8 cellular contexts compared by ENCODE assay signal in the genomic region with DNA sequence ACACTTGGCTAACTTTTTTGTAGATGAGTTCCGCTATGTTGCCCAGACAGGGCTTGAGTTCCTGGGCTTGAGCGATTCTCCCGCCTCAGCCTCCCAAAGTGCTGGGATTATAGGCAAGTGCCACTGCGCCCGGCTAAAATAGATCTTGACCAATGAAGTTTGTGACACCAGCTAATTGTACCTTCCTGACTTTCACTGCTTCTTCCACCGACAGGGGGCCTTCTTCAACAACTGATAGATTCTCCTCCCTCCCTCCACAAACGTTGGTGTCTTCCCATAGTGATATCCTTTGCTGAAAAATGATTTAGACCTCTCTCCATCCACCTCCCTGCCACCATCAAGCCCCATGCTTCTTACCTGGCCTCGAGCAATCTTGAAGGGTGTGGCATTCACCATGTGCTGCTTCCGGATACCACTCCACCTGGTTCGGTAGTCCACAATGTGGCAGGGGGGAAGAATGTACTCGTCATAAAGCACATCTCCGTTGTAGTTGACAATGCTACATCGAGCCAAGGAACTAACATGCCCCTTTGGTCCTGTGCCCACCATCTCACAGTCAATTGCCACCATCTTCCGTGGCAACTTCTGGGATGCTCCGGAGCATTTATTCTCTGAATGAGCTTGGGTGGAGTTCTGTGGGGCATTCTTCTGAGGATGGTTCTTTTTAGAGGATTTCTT. TPM values are rescaled to one million over a fixed set of nuclear protein-coding genes. Genes with fewer than 3 reads are reported as not detected.
DNase-seq lines count a peak whose midpoint lies in the region; ATAC-seq and TF ChIP-seq lines count a peak whose summit lies in the region.

No MANE protein-coding gene starts in this region.

- peaks cover 26% of the 10 kb centered on the region for H3K36me3 ChIP-seq in iPS-15b (ENCODE audit: control insufficient read depth, insufficient read depth, low read length)

- ATAC-seq in GM18867 (IDR thresholded peaks at IDR 0.05; ENCODE audit: unreplicated experiment) (no peak), left lobe of liver (no peak)

- no peak overlapping the region for H3K4me3 Mint-ChIP-seq in Calu3 (ENCODE audit: low read depth, unreplicated experiment)
- no peak overlapping the region for H3K4me3 Mint-ChIP-seq in activated naive CD4-positive, alpha-beta T cell treated with anti-CD3 and anti-CD28 coated beads, Interleukin-2, amount 10 ng/mL, durations not matched to agents 7 days and 5 days

- H3K4me1 Mint-ChIP-seq in Calu3 (ENCODE audit: low read depth, unreplicated experiment), result peaks cover 28% of the 10 kb centered on the region
- peaks cover 35% of the 10 kb centered on the region for H3K4me1 Mint-ChIP-seq in activated naive CD4-positive, alpha-beta T cell treated with anti-CD3 and anti-CD28 coated beads, Interleukin-2, amount 10 ng/mL, durations not matched to agents 7 days and 5 days

- peaks cover under 1% of the 10 kb centered on the region for H3K36me3 Mint-ChIP-seq in Calu3 (ENCODE audit: insufficient read depth, unreplicated experiment)
- peaks cover 27% of the 10 kb centered on the region for H3K36me3 Mint-ChIP-seq in activated naive CD4-positive, alpha-beta T cell treated with anti-CD3 and anti-CD28 coated beads, Interleukin-2, amount 10 ng/mL, durations not matched to agents 7 days and 5 days

- H3K27me3 Mint-ChIP-seq in Calu3 (ENCODE audit: unreplicated experiment), result no peaks in the 10 kb centered on the region
- no peaks in the 10 kb centered on the region for H3K27me3 Mint-ChIP-seq in activated naive CD4-positive, alpha-beta T cell treated with anti-CD3 and anti-CD28 coated beads, Interleukin-2, amount 10 ng/mL, durations not matched to agents 7 days and 5 days

- H3K4me1 ChIP-seq in iPS-15b (ENCODE audit: control insufficient read depth, insufficient read depth, low read length), result peaks cover 21% of the 10 kb centered on the region

- H3K9ac ChIP-seq in iPS-15b (ENCODE audit: low read depth, low read length), result no peak overlapping the region

- peak; percentile 77 for DNase-seq in Calu3
- peak; percentile 71 for DNase-seq in HT1080 (ENCODE audit: low read depth)
- DNase-seq in OCI-M1 (lab: John Stamatoyannopoulos, UW), result peak; percentile 91
- peak; percentile 75 for DNase-seq in activated naive CD4-positive, alpha-beta T cell treated with anti-CD3 and anti-CD28 coated beads, Interleukin-2, amount 10 ng/mL, durations not matched to agents 7 days and 5 days
- peak; percentile 55 to 71 for DNase-seq in stimulated activated CD4-positive, alpha-beta T cell treated with anti-CD3 and anti-CD28 coated beads, Interleukin-2, amount 100 ng/mL, for 24 hours
- DNase-seq in left lobe of liver (ENCODE audit: low spot score), result no peak

- H3K27ac Mint-ChIP-seq in Calu3 (ENCODE audit: unreplicated experiment), result no peak overlapping the region
- no peak overlapping the region for H3K27ac Mint-ChIP-seq in activated naive CD4-positive, alpha-beta T cell treated with anti-CD3 and anti-CD28 coated beads, Interleukin-2, amount 10 ng/mL, durations not matched to agents 7 days and 5 days

- CTCF ChIA-PET in Calu3 (lab: Charles Lee), result interaction anchor here (0.6 to 5.1 kb wide), 25 partner anchors 14 to 201 kb away, joined by 3 to 199 read pairs (median 8); a partner anchor contains a TSS
- CTCF ChIA-PET in activated naive CD4-positive, alpha-beta T cell treated with anti-CD3 and anti-CD28 coated beads, Interleukin-2, amount 10 ng/mL, durations not matched to agents 7 days and 5 days (lab: Charles Lee), result interaction anchor here (0.6 to 5.1 kb wide), 60 partner anchors 10 to 724 kb away, joined by 3 to 224 read pairs (median 8); a partner anchor contains a TSS

- H3K9me3 Mint-ChIP-seq in Calu3 (ENCODE audit: low read depth, unreplicated experiment), result no peaks in the 10 kb centered on the region
- H3K9me3 Mint-ChIP-seq in activated naive CD4-positive, alpha-beta T cell treated with anti-CD3 and anti-CD28 coated beads, Interleukin-2, amount 10 ng/mL, durations not matched to agents 7 days and 5 days, result no peaks in the 10 kb centered on the region

- H3K4me3 ChIP-seq in iPS-15b (ENCODE audit: low read depth, low read length), result peak overlapping the region; percentile 99

- no peaks in the 10 kb centered on the region for H3K9me3 ChIP-seq in iPS-15b (ENCODE audit: control insufficient read depth, insufficient read depth, low read length)

- no TSS peak for BruUV-seq in Calu3 (replicated peaks; lab: Mats Ljungman, UMichigan)

- intact Hi-C loops in Calu3 (cut with micrococcal nuclease; ENCODE audit: unreplicated experiment), result loop anchor here (1.0 to 5.0 kb wide), 6 partner anchors 33 to 164 kb away; a partner anchor contains a TSS

- no peaks in the 10 kb centered on the region for H3K27me3 ChIP-seq in iPS-15b (ENCODE audit: control insufficient read depth, insufficient read depth, low read length)

- peak; percentile 62 for TF ChIP-seq CTCF in Calu3 (IDR thresholded peaks at IDR 0.05; ENCODE audit: unreplicated experiment)

RNA-seq across cellular contexts. Expression of a gene that starts 1.6 kb away (rescaled TPM):
- total RNA-seq in Calu3 (2022) (52.7 and 63.8 TPM in 2 replicates), left lobe of liver (26.8 TPM)
- 10.9 and 15.7 TPM in 2 replicates for total RNA-seq in HT1080 (2014; rRNA removed; shearing (Covaris generic))
- 14.2 and 17.3 TPM in 2 replicates for polyA plus RNA-seq in HT1080 (2015; cell fraction: cytosol; rRNA removed)
- 35.5 and 53.7 TPM in 2 replicates for polyA plus RNA-seq in HT1080 (2015; cell fraction: nucleus; rRNA removed)

RNA-seq across cellular contexts. Expression of a gene that starts 1.9 kb away (rescaled TPM):
- total RNA-seq in Calu3 (2022), result 60.9 and 61.6 TPM in 2 replicates
- 27.6 and 39.8 TPM in 2 replicates for total RNA-seq in HT1080 (2014; rRNA removed; shearing (Covaris generic))
- polyA plus RNA-seq in HT1080 (2015; cell fraction: cytosol; rRNA removed), result 44.0 and 45.2 TPM in 2 replicates
- 32.8 and 38.5 TPM in 2 replicates for polyA plus RNA-seq in HT1080 (2015; cell fraction: nucleus; rRNA removed)
- total RNA-seq in left lobe of liver, result 10.8 TPM

RNA-seq across cellular contexts. Expression of a gene that starts 14.2 kb away (rescaled TPM):
- total RNA-seq in Calu3 (2022) (130 and 138 TPM in 2 replicates), left lobe of liver (68.7 TPM)
- total RNA-seq in HT1080 (2014; rRNA removed; shearing (Covaris generic)), result 163 and 192 TPM in 2 replicates
- polyA plus RNA-seq in HT1080 (2015; cell fraction: cytosol; rRNA removed), result 160 and 175 TPM in 2 replicates
- 94.5 and 109 TPM in 2 replicates for polyA plus RNA-seq in HT1080 (2015; cell fraction: nucleus; rRNA removed)

RNA-seq across cellular contexts. Expression of a gene that starts 21.3 kb away (rescaled TPM):
- total RNA-seq in Calu3 (2022), result 17.6 and 27.3 TPM in 2 replicates
- total RNA-seq in HT1080 (2014; rRNA removed; shearing (Covaris generic)), result 6.0 and 8.6 TPM in 2 replicates
- 4.8 and 6.8 TPM in 2 replicates for polyA plus RNA-seq in HT1080 (2015; cell fraction: cytosol; rRNA removed)
- polyA plus RNA-seq in HT1080 (2015; cell fraction: nucleus; rRNA removed), result 4.4 and 4.8 TPM in 2 replicates
- 0.33 TPM for total RNA-seq in left lobe of liver

RNA-seq across cellular contexts. Expression of a gene that starts 24.8 kb away (rescaled TPM):
- total RNA-seq in Calu3 (2022) (437 and 470 TPM in 2 replicates), left lobe of liver (153 TPM)
- total RNA-seq in HT1080 (2014; rRNA removed; shearing (Covaris generic)), result 522 and 576 TPM in 2 replicates
- 364 and 385 TPM in 2 replicates for polyA plus RNA-seq in HT1080 (2015; cell fraction: cytosol; rRNA removed)
- polyA plus RNA-seq in HT1080 (2015; cell fraction: nucleus; rRNA removed), result 227 and 246 TPM in 2 replicates
